In genomic region chr19:23766951-23767350, GRCh38 we compare ENCODE assay signal across 8 cellular contexts. TPM values are rescaled to one million over a fixed set of nuclear protein-coding genes. Genes with fewer than 3 reads are reported as not detected.
"Had no signal": no experiment of that assay in that cellular context is flagged by ENCODE, and none has a peak within 500 bp of the region (broad histone marks: within the 10 kb centered on the region; RNA-seq: fewer than 3 reads in every experiment).

No MANE protein-coding gene starts in this region.

- H3K27me3 Mint-ChIP-seq: IgD-negative memory B cell had no signal

- H3K27ac Mint-ChIP-seq: GM23338, IgD-negative memory B cell had no signal

- ATAC-seq: GM23338, HepG2 had no signal

- FAIRE-seq: H1, H54, HepG2 had no signal

- H3K4me3 Mint-ChIP-seq: GM23338, H9, IgD-negative memory B cell had no signal

- H3K4me2 ChIP-seq: GM23338 had no signal

- DNase-seq: H9, HCEC 1CT had no signal

- H2AFZ ChIP-seq: GM23338 had no signal

- H3K9me3 Mint-ChIP-seq: GM23338 had no signal

- H3K27ac ChIP-seq: HL-60 had no signal

- H3K4me3 ChIP-seq: GM23338 had no signal

RNA-seq across cellular contexts. Expression of gene ZNF681, which starts 8.3 kb away (rescaled TPM):
- total RNA-seq: HepG2 had no signal
- polyA plus RNA-seq: HepG2 had no signal
